ENCODE assay signal across 26 cellular contexts in genomic region chr2:239832995-239833727, GRCh38.
DNase-seq lines count a peak whose midpoint lies in the region; TF ChIP-seq lines count a peak whose summit lies in the region.
"Had no signal": no experiment of that assay in that cellular context is flagged by ENCODE, and none has a peak within 500 bp of the region (broad histone marks: within the 10 kb centered on the region; RNA-seq: fewer than 3 reads in every experiment).

No MANE protein-coding gene starts in this region.

- H3K4me3 ChIP-seq in neuronal stem cell (ENCODE audit: low read length in 2 of 2) (no peak overlapping the region), uterus (no peak overlapping the region)
- H3K4me3 ChIP-seq: A549, gastroesophageal sphincter, GM12878, K562, ovary, SK-N-MC, thoracic aorta had no signal

- no peaks in the 10 kb centered on the region for H3K36me3 ChIP-seq in neuronal stem cell (replicated peaks in 1 of 2; ENCODE audit: control insufficient read depth in 2 of 2, insufficient read depth in 2 of 2, low read length in 2 of 2)
- H3K36me3 ChIP-seq in uterus = no peaks in the 10 kb centered on the region
- H3K36me3 ChIP-seq: gastroesophageal sphincter, ovary, thoracic aorta had no signal

- no peak overlapping the region for H3K4me3 Mint-ChIP-seq in type B pancreatic cell
- H3K4me3 Mint-ChIP-seq: activated naive CD8-positive, alpha-beta T cell treated with anti-CD3 and anti-CD28 coated beads, Interleukin-2, amount 10 ng/mL, durations not matched to agents 7 days and 5 days; activated T-helper 1 cell treated with anti-CD3 and anti-CD28 coated beads, Interleukin-12 subunit alpha, Interleukin-12 subunit beta, Interleukin-2, Interleukin-4 antibody, amounts not matched to agents 30 ng/mL and 10 ng/mL and 1 ng/mL, durations not matched to agents 14 hours and 24 hours and 36 hours; naive thymus-derived CD4-positive, alpha-beta T cell; stimulated activated memory B cell treated with anti-CD40 and anti-IgM and Interleukin-4, amounts not matched to agents 10 μg/mL and 1 μg/mL and 100 μg/mL, for 72 hours; WTC11 had no signal

- H3K9ac ChIP-seq in neuronal stem cell (ENCODE audit: low read depth, low read length, poor library complexity) = peak overlapping the region; percentile 18

- TF ChIP-seq CTCF in type B pancreatic cell (conservative IDR thresholded peaks at IDR 0.05) = no peak
- no peak for TF ChIP-seq CTCF in uterus (IDR thresholded peaks at IDR 0.05)

- no peak overlapping the region for H2BK5ac ChIP-seq in neuronal stem cell (ENCODE audit: low read length)

- H3K27me3 ChIP-seq in neuronal stem cell (ENCODE audit: control insufficient read depth in 3 of 3, insufficient read depth in 3 of 3, low read depth in 1 of 3, low read length in 3 of 3) (no peaks in the 10 kb centered on the region), uterus (no peaks in the 10 kb centered on the region)
- H3K27me3 ChIP-seq: gastroesophageal sphincter, ovary had no signal

- H4K8ac ChIP-seq in neuronal stem cell (ENCODE audit: low read depth, low read length) = no peak overlapping the region

- DNase-seq in activated effector memory CD4-positive, alpha-beta T cell treated with anti-CD3 and anti-CD28 coated beads, Interleukin-2, amount 50 U/mL, for 16 hours = peak; percentile 38
- no peak for DNase-seq in activated effector memory CD4-positive, alpha-beta T cell treated with Interleukin-2 at 50 U/mL for 16 hours
- peak; percentile 9 for DNase-seq in activated CD8-positive, alpha-beta memory T cell treated with anti-CD3 and anti-CD28 coated beads, Interleukin-2, amount 50 U/mL, for 4 hours
- DNase-seq in neuronal stem cell (ENCODE audit: low spot score) (no peak), type B pancreatic cell (ENCODE audit: extremely low spot score, unreplicated experiment) (peak; percentile 49), NOMO-1 treated with dmso at 0.1 percent for 144 hours (lab: John Stamatoyannopoulos, UW; ENCODE audit: unreplicated experiment) (no peak), uterus (no peak), HuH-7.5 (ENCODE audit: low spot score) (no peak)
- DNase-seq: activated naive CD8-positive, alpha-beta T cell treated with anti-CD3 and anti-CD28 coated beads, Interleukin-2, amount 10 ng/mL, durations not matched to agents 7 days and 5 days; COR-L47; DMS79 treated with DMSO at 0.1 percent for 48 hours; effector CD4-positive, alpha-beta T cell; mesenchymal stem cell; NCI-H146; NCI-H526 had no signal

- no peak for TF ChIP-seq POLR2A in uterus (IDR thresholded peaks at IDR 0.05)

- no peak overlapping the region for H3K27ac Mint-ChIP-seq in type B pancreatic cell
- H3K27ac Mint-ChIP-seq: activated naive CD8-positive, alpha-beta T cell treated with anti-CD3 and anti-CD28 coated beads, Interleukin-2, amount 10 ng/mL, durations not matched to agents 7 days and 5 days; activated T-helper 1 cell treated with anti-CD3 and anti-CD28 coated beads, Interleukin-12 subunit alpha, Interleukin-12 subunit beta, Interleukin-2, Interleukin-4 antibody, amounts not matched to agents 30 ng/mL and 10 ng/mL and 1 ng/mL, durations not matched to agents 14 hours and 24 hours and 36 hours; naive thymus-derived CD4-positive, alpha-beta T cell; stimulated activated memory B cell treated with anti-CD40 and anti-IgM and Interleukin-4, amounts not matched to agents 10 μg/mL and 1 μg/mL and 100 μg/mL, for 72 hours; WTC11 had no signal

- no peaks in the 10 kb centered on the region for H3K36me3 Mint-ChIP-seq in type B pancreatic cell
- H3K36me3 Mint-ChIP-seq: activated naive CD8-positive, alpha-beta T cell treated with anti-CD3 and anti-CD28 coated beads, Interleukin-2, amount 10 ng/mL, durations not matched to agents 7 days and 5 days; naive thymus-derived CD4-positive, alpha-beta T cell; WTC11 had no signal

- H2BK15ac ChIP-seq in neuronal stem cell (ENCODE audit: low read length) = peak overlapping the region; percentile 83

- intact Hi-C loops in uterus (cut with DNase I; ENCODE audit: low total_unique reads) = no loop called here

- H3K9me3 ChIP-seq in neuronal stem cell (replicated peaks in 1 of 2; ENCODE audit: control insufficient read depth in 2 of 2, insufficient read depth in 1 of 2, low read depth in 1 of 2, low read length in 2 of 2) (peaks cover 0 to 2% of the 10 kb centered on the region in 2 donors), uterus (no peaks in the 10 kb centered on the region)
- H3K9me3 ChIP-seq: A549, ovary, thoracic aorta had no signal

- no peaks in the 10 kb centered on the region for H3K79me1 ChIP-seq in neuronal stem cell (ENCODE audit: low read depth, low read length)

- peaks cover 6% of the 10 kb centered on the region for H3K27me3 Mint-ChIP-seq in type B pancreatic cell
- H3K27me3 Mint-ChIP-seq: activated naive CD8-positive, alpha-beta T cell treated with anti-CD3 and anti-CD28 coated beads, Interleukin-2, amount 10 ng/mL, durations not matched to agents 7 days and 5 days had no signal

- H3K4me1 ChIP-seq in neuronal stem cell (ENCODE audit: control insufficient read depth in 2 of 2, insufficient read depth in 1 of 2, low read depth in 1 of 2, low read length in 2 of 2) (peaks cover 8 to 9% of the 10 kb centered on the region in 2 donors), uterus (no peaks in the 10 kb centered on the region)
- H3K4me1 ChIP-seq: A549 had no signal

- H3K18ac ChIP-seq in neuronal stem cell (ENCODE audit: low read length) = peak overlapping the region; percentile 45

- H2BK12ac ChIP-seq in neuronal stem cell (ENCODE audit: low read length) = peak overlapping the region; percentile 78

- no peak overlapping the region for H3K4ac ChIP-seq in neuronal stem cell (ENCODE audit: low read length)

- H3K14ac ChIP-seq in neuronal stem cell (ENCODE audit: low read length) = peak overlapping the region; percentile 4

- H4K91ac ChIP-seq in neuronal stem cell (ENCODE audit: low read depth, low read length, poor library complexity) = no peak overlapping the region

- no peaks in the 10 kb centered on the region for H3K9me3 Mint-ChIP-seq in type B pancreatic cell

- H3K27ac ChIP-seq in neuronal stem cell (replicated peaks; ENCODE audit: low read length) (no peak overlapping the region), uterus (no peak overlapping the region)
- H3K27ac ChIP-seq: A549, gastroesophageal sphincter, ovary, SK-N-MC, thoracic aorta had no signal

- no peak overlapping the region for H3K23ac ChIP-seq in neuronal stem cell (ENCODE audit: low read depth, low read length, poor library complexity)

- no CpG with 5 or more reads among the region's 18 CpGs for WGBS in neuronal stem cell (ENCODE audit: extremely low coverage in 2 of 2, insufficient read length in 2 of 2, insufficient replicate concordance in 1 of 2), 2 donors

- no peak overlapping the region for H3K4me2 ChIP-seq in neuronal stem cell (ENCODE audit: insufficient read depth, low read length, poor library complexity, severe bottlenecking)
- H3K4me2 ChIP-seq: A549 had no signal

- peak overlapping the region; percentile 59 for H2AK5ac ChIP-seq in neuronal stem cell (ENCODE audit: low read depth, low read length)

- peaks cover 15% of the 10 kb centered on the region for H3K4me1 Mint-ChIP-seq in type B pancreatic cell (ENCODE audit: unreplicated experiment)
- H3K4me1 Mint-ChIP-seq: activated naive CD8-positive, alpha-beta T cell treated with anti-CD3 and anti-CD28 coated beads, Interleukin-2, amount 10 ng/mL, durations not matched to agents 7 days and 5 days; stimulated activated memory B cell treated with anti-CD40 and anti-IgM and Interleukin-4, amounts not matched to agents 10 μg/mL and 1 μg/mL and 100 μg/mL, for 72 hours had no signal

- H2AFZ ChIP-seq in neuronal stem cell (ENCODE audit: low read length) = no peak overlapping the region

- H2BK120ac ChIP-seq in neuronal stem cell (ENCODE audit: low read depth, low read length) = peak overlapping the region; percentile 55

Comparison
In these comparisons a context has a peak if more than half of its experiments do, and no peak if none do; other contexts are left out.
1. DNase-seq: peak in activated effector memory CD4-positive, alpha-beta T cell treated with anti-CD3 and anti-CD28 coated beads, Interleukin-2, amount 50 U/mL, for 16 hours (single experiment), activated CD8-positive, alpha-beta memory T cell treated with anti-CD3 and anti-CD28 coated beads, Interleukin-2, amount 50 U/mL, for 4 hours (single experiment) and type B pancreatic cell (single experiment); none in activated effector memory CD4-positive, alpha-beta T cell treated with Interleukin-2 at 50 U/mL for 16 hours (single experiment), neuronal stem cell (single experiment), NOMO-1 treated with dmso at 0.1 percent for 144 hours (single experiment), uterus (0 of 2) and HuH-7.5 (single experiment).